9 cellular contexts compared by ENCODE assay signal in genomic region chr14:73684627-73685026, GRCh38.
"Had no signal": no experiment of that assay in that cellular context is flagged by ENCODE, and none has a peak within 500 bp of the region (broad histone marks: within the 10 kb centered on the region; RNA-seq: fewer than 3 reads in every experiment).

No MANE protein-coding gene starts in this region.

- H2AFZ ChIP-seq: GM23248 had no signal

- H3K9ac ChIP-seq: GM23248 had no signal

- ATAC-seq: HCT116, K562 had no signal

- H3K4me1 ChIP-seq: HAP-1 had no signal

- H3K9me3 ChIP-seq: HAP-1 had no signal

- H3K4me3 ChIP-seq: GM23248, HAP-1, K562 had no signal

- H3K27ac ChIP-seq: GM23248, HL-60 had no signal

- DNase-seq: GM23248, GOT3, H7, HFFc6, IMR-90 had no signal

- H3K36me3 ChIP-seq: HAP-1 had no signal

- FAIRE-seq: K562 had no signal
